2 cellular contexts compared by ENCODE assay signal in genomic region chr3:133479895-133480669, GRCh38.
TF ChIP-seq lines count a peak whose summit lies in the region.

No MANE protein-coding gene starts in this region.

TF ChIP-seq in HepG2, 621 proteins besides CTCF, POLR2A, EP300 and RAD21 (continued from another document):
- no peak for TF ChIP-seq TRIM22 (IDR thresholded peaks at IDR 0.05)
- TF ChIP-seq MED13 (CRISPR knock-in tag; IDR thresholded peaks at IDR 0.05), result no peak
- no peak for TF ChIP-seq ZNF441 (CRISPR knock-in tag; IDR thresholded peaks at IDR 0.05; ENCODE audit: borderline replicate concordance)
- no peak for TF ChIP-seq MEIS1 (CRISPR knock-in tag; IDR thresholded peaks at IDR 0.05; ENCODE audit: borderline replicate concordance)
- no peak for TF ChIP-seq ZC3H4 (CRISPR knock-in tag; IDR thresholded peaks at IDR 0.05; ENCODE audit: borderline replicate concordance)
- TF ChIP-seq ZNF660 (CRISPR knock-in tag; IDR thresholded peaks at IDR 0.05; ENCODE audit: borderline replicate concordance, low read depth), result no peak
- TF ChIP-seq RBFOX2 (IDR thresholded peaks at IDR 0.05; ENCODE audit: low read depth, low read length), result no peak
- TF ChIP-seq PRPF4 (IDR thresholded peaks at IDR 0.05; ENCODE audit: low read depth, low read length, poor library complexity, severe bottlenecking), result no peak
- no peak for TF ChIP-seq SETDB1 (CRISPR knock-in tag; IDR thresholded peaks at IDR 0.05; ENCODE audit: borderline replicate concordance)
- no peak for TF ChIP-seq SMYD3 (CRISPR knock-in tag; IDR thresholded peaks at IDR 0.05)

TF ChIP-seq in WTC11, 78 proteins besides CTCF, POLR2A, EP300 and RAD21 (continued from another document):
- no peak for TF ChIP-seq PRDM15 (CRISPR knock-in tag; IDR thresholded peaks at IDR 0.05)
- no peak for TF ChIP-seq CBFB (CRISPR knock-in tag; IDR thresholded peaks at IDR 0.05; ENCODE audit: low read depth)
